Comparison of ENCODE assay signal across 10 cellular contexts in the genomic region with DNA sequence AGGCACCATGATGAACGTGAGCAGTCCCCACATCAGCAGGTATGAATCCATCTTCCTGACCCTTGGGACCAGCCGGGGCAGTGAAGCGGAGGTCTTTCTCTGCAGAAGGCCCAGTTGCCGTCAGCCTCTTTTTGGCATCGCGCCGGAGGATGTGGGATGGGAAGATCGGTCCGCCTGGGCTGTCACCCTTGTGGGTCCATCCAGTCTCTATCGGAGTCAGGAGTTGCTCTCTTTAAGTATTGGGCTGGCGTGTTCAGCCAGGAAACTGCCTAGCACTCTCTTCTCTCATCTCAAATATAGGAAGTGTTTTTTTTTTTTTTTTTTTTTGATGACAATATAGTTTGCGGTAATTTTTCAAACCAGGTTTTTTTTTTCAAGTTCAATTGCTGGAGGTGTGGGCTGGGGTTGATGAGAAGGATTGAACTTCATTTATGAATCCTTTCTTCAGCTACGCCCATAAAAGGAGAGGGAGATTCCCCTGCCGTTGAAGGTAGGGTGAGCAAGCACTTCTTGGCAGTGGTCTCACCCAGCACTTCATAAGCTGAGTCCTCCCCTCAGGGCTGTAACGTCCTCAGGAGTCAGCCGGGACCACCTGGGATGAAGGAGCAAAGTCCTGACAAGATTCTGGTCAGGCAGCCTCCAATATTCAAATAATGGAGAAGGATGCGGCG. TPM values are rescaled to one million over a fixed set of nuclear protein-coding genes. Genes with fewer than 3 reads are reported as not detected.
DNase-seq lines count a peak whose midpoint lies in the region; ATAC-seq and TF ChIP-seq lines count a peak whose summit lies in the region.
"Had no signal": no experiment of that assay in that cellular context is flagged by ENCODE, and none has a peak within 500 bp of the region (broad histone marks: within the 10 kb centered on the region; RNA-seq: fewer than 3 reads in every experiment).

A gene (minus strand): TSS at position 267 of the 671 bp plus-strand sequence. CDS start 216 bp downstream, at position 51.

- H3K9me3 ChIP-seq in colonic mucosa: no peaks in the 10 kb centered on the region
- H3K9me3 ChIP-seq: esophagus squamous epithelium had no signal

- H3K9me3 Mint-ChIP-seq in nephron progenitor cell: no peaks in the 10 kb centered on the region

- peak; percentile 24 for DNase-seq in activated CD4-positive, alpha-beta T cell treated with anti-CD3 and anti-CD28 coated beads for 1 hour
- DNase-seq in colonic mucosa (no peak), NCI-H2029 treated with DMSO at 0.1 percent for 48 hours (lab: John Stamatoyannopoulos, UW) (no peak), ecto neural progenitor cell (ENCODE audit: low spot score) (no peak), nephron progenitor cell (no peak)
- DNase-seq in stimulated activated CD4-positive, alpha-beta T cell treated with anti-CD3 and anti-CD28 coated beads, Interleukin-2, amount 100 ng/mL, for 48 hours: peak; percentile 70 to 75
- DNase-seq: esophagus squamous epithelium, WERI-Rb-1 had no signal

- H3K27me3 ChIP-seq in colonic mucosa: no peaks in the 10 kb centered on the region

- no peaks in the 10 kb centered on the region for H3K4me1 ChIP-seq in colonic mucosa

- peak within 1 kb of the TSS; percentile 9 for H3K27ac ChIP-seq in colonic mucosa
- H3K27ac ChIP-seq: WERI-Rb-1 had no signal

- H3K4me1 Mint-ChIP-seq in nephron progenitor cell: peaks cover 5% of the 10 kb centered on the region

- H3K27me3 Mint-ChIP-seq in nephron progenitor cell (ENCODE audit: low read depth, poor library complexity): peaks cover 34% of the 10 kb centered on the region

- no peaks in the 10 kb centered on the region for H3K36me3 ChIP-seq in colonic mucosa
- H3K36me3 ChIP-seq: esophagus squamous epithelium, WERI-Rb-1 had no signal

- TF ChIP-seq CTCF in GM12875 (IDR thresholded peaks at IDR 0.05; ENCODE audit: borderline replicate concordance, insufficient read depth, low read depth, low read length): no peak
- TF ChIP-seq CTCF in colonic mucosa (IDR thresholded peaks at IDR 0.05): no peak
- TF ChIP-seq CTCF in nephron progenitor cell (IDR thresholded peaks at IDR 0.05): no peak

- no peak for ATAC-seq in HG03342 (IDR thresholded peaks at IDR 0.05; ENCODE audit: unreplicated experiment)

- no peak within 1 kb of the TSS for H3K9ac ChIP-seq in colonic mucosa (ENCODE audit: low read depth in 2 of 2, low read length in 2 of 2)

- H3K27ac Mint-ChIP-seq in nephron progenitor cell: no peak within 1 kb of the TSS

- no peak within 1 kb of the TSS for H3K4me3 Mint-ChIP-seq in nephron progenitor cell

- intact Hi-C loops in colonic mucosa (cut with DNase I): no loop called here

- H3K36me3 Mint-ChIP-seq in nephron progenitor cell (ENCODE audit: low read depth): no peaks in the 10 kb centered on the region

- H3K4me3 ChIP-seq in GM12875 (ENCODE audit: low read depth, low read length): peak within 1 kb of the TSS; percentile 37
- peak within 1 kb of the TSS; percentile 12 for H3K4me3 ChIP-seq in colonic mucosa

RNA-seq across cellular contexts. Expression of the gene that starts here (rescaled TPM):
- 1 to 10 TPM; 1.7 to 2.4 TPM for total RNA-seq in colonic mucosa

Comparison
In these comparisons a context has a peak if more than half of its experiments do, and no peak if none do; other contexts are left out.
1. DNase-seq: peak in activated CD4-positive, alpha-beta T cell treated with anti-CD3 and anti-CD28 coated beads for 1 hour (single experiment) and stimulated activated CD4-positive, alpha-beta T cell treated with anti-CD3 and anti-CD28 coated beads, Interleukin-2, amount 100 ng/mL, for 48 hours (2 of 2); none in colonic mucosa (single experiment), NCI-H2029 treated with DMSO at 0.1 percent for 48 hours (single experiment), ecto neural progenitor cell (single experiment) and nephron progenitor cell (single experiment).